14 cellular contexts compared by ENCODE assay signal in genomic region chr1:30125449-30126170, GRCh38.
A peak's percentile ranks its signal among the peaks of the same experiment; 100 is the strongest.
DNase-seq lines count a peak whose midpoint lies in the region; ATAC-seq and TF ChIP-seq lines count a peak whose summit lies in the region.
"Had no signal": no experiment of that assay in that cellular context is flagged by ENCODE, and none has a peak within 500 bp of the region (broad histone marks: within the 10 kb centered on the region; RNA-seq: fewer than 3 reads in every experiment).

No MANE protein-coding gene starts in this region.

- no peaks in the 10 kb centered on the region for H3K27me3 Mint-ChIP-seq in nephron progenitor cell (ENCODE audit: low read depth, poor library complexity)

- no peak overlapping the region for H3K4me3 ChIP-seq in BLaER1 treated with 17β-estradiol and CSF1 and Interleukin-3, amounts not matched to agents 10 nM and 100 nM
- H3K4me3 ChIP-seq: BLaER1, K562 had no signal

- ATAC-seq in omental fat pad (ENCODE audit: low FRiP score): no peak
- ATAC-seq: CD8-positive, alpha-beta T cell; K562 had no signal

- no peaks in the 10 kb centered on the region for H4K20me1 ChIP-seq in BLaER1 treated with 17β-estradiol and CSF1 and Interleukin-3, amounts not matched to agents 10 nM and 100 nM
- H4K20me1 ChIP-seq: BLaER1 had no signal

- intact Hi-C loops in posterior cingulate gyrus (cut with DNase I): no loop called here

- no peak overlapping the region for H3K9ac ChIP-seq in BLaER1 treated with 17β-estradiol and CSF1 and Interleukin-3, amounts not matched to agents 10 nM and 100 nM
- H3K9ac ChIP-seq: BLaER1 had no signal

- no peak for TF ChIP-seq CTCF in nephron progenitor cell (IDR thresholded peaks at IDR 0.05)
- TF ChIP-seq CTCF in omental fat pad (IDR thresholded peaks at IDR 0.05): no peak

- DNase-seq in nephron progenitor cell (peak; percentile 49), posterior cingulate gyrus (peak in 8 of 10 donors; percentile 20 to 90 (median 44)), omental fat pad (ENCODE audit: low spot score) (no peak), NCI-H226 (no peak)
- DNase-seq in activated CD4-positive, alpha-beta T cell treated with anti-CD3 and anti-CD28 coated beads for 1 hour: no peak
- DNase-seq: AML-193; CD8-positive, alpha-beta T cell; COR-L47; H9; IMR-90 had no signal

- H3K27ac Mint-ChIP-seq in nephron progenitor cell: peak overlapping the region; percentile 29
- H3K27ac Mint-ChIP-seq: CD8-positive, alpha-beta T cell; H9 had no signal

- H3K9me3 Mint-ChIP-seq in nephron progenitor cell: no peaks in the 10 kb centered on the region
- H3K9me3 Mint-ChIP-seq: CD8-positive, alpha-beta T cell; H9 had no signal

- peaks cover 68% of the 10 kb centered on the region for H3K4me1 Mint-ChIP-seq in nephron progenitor cell

- H3K27me3 ChIP-seq in BLaER1 treated with 17β-estradiol and CSF1 and Interleukin-3, amounts not matched to agents 10 nM and 100 nM: no peaks in the 10 kb centered on the region
- H3K27me3 ChIP-seq: BLaER1 had no signal

- H3K4me2 ChIP-seq in BLaER1 treated with 17β-estradiol and CSF1 and Interleukin-3, amounts not matched to agents 10 nM and 100 nM: peak overlapping the region in 8 of 11 experiments; percentile 55 to 82 (median 71); a peak in 16 of 22 replicates
- H3K4me2 ChIP-seq: BLaER1 had no signal

- H3K4me1 ChIP-seq in BLaER1 treated with 17β-estradiol and CSF1 and Interleukin-3, amounts not matched to agents 10 nM and 100 nM: peaks cover 23 to 99% (median 60%) of the 10 kb centered on the region in 10 experiments

- no peak overlapping the region for H3K4me3 Mint-ChIP-seq in nephron progenitor cell
- H3K4me3 Mint-ChIP-seq: CD8-positive, alpha-beta T cell; H9 had no signal

- no peaks in the 10 kb centered on the region for H3K36me3 Mint-ChIP-seq in nephron progenitor cell (ENCODE audit: low read depth)
- H3K36me3 Mint-ChIP-seq: CD8-positive, alpha-beta T cell had no signal

- peaks cover 0 to 30% (median 0%) of the 10 kb centered on the region in 11 experiments; a peak in 6 of 22 replicates for H3K9me3 ChIP-seq in BLaER1 treated with 17β-estradiol and CSF1 and Interleukin-3, amounts not matched to agents 10 nM and 100 nM (replicated peaks in 1 of 11)
- H3K9me3 ChIP-seq: BLaER1 had no signal

- peak overlapping the region in 2 of 11 experiments; percentile 13 to 26; a peak in 1 of 22 replicates for H3K27ac ChIP-seq in BLaER1 treated with 17β-estradiol and CSF1 and Interleukin-3, amounts not matched to agents 10 nM and 100 nM
- peak overlapping the region; percentile 64 for H3K27ac ChIP-seq in angular gyrus (ENCODE audit: low read depth, low read length)
- H3K27ac ChIP-seq: BLaER1 had no signal

- H3K36me3 ChIP-seq in BLaER1 treated with 17β-estradiol and CSF1 and Interleukin-3, amounts not matched to agents 10 nM and 100 nM: 0 out of 22 replicates have a peak, but pooled peaks cover 0 to 3% (median 0%) of the 10 kb centered on the region in 11 experiments
- H3K36me3 ChIP-seq: BLaER1 had no signal

Comparison
In these comparisons a context has a peak if more than half of its experiments do, and no peak if none do; other contexts are left out.
1. DNase-seq: peak in nephron progenitor cell (single experiment) and posterior cingulate gyrus (8 of 10); none in omental fat pad (single experiment), NCI-H226 (single experiment) and activated CD4-positive, alpha-beta T cell treated with anti-CD3 and anti-CD28 coated beads for 1 hour (single experiment).